ENCODE assay signal across 14 cellular contexts in the genomic region with DNA sequence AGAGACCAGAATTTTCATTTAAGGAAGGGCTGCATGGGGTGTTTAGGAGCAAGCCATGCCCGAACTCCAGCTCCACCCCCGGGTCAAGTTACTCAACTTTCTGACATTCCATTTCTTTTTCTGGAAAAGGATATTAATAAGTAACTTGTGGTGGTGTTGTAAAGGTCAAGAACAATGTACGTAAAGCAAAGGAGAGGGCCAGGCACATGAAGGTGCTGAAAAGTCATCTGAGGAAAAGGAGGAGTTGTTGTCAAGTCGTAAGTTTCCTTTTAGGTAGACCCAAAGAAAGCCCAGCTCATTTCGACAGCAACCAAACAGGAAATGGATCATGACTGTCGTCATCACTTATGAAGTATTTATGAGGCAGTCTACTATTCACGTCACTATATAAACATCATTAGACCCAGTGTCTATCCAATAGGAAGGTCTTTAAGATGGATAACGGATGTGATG.
DNase-seq lines count a peak whose midpoint lies in the region; ATAC-seq, FAIRE-seq and TF ChIP-seq lines count a peak whose summit lies in the region.
"Had no signal": no experiment of that assay in that cellular context is flagged by ENCODE, and none has a peak within 500 bp of the region (broad histone marks: within the 10 kb centered on the region; RNA-seq: fewer than 3 reads in every experiment).

No MANE protein-coding gene starts in this region.

- H3K4me3 Mint-ChIP-seq in immature natural killer cell = no peak overlapping the region
- H3K4me3 Mint-ChIP-seq: activated T-cell treated with anti-CD3 and anti-CD28 coated beads, Interleukin-2, amount 50 U/mL, for 72 hours; naive B cell; stimulated activated naive CD8-positive, alpha-beta T cell treated with anti-CD3 and anti-CD28 coated beads, Interleukin-15, Interleukin-2, amounts not matched to agents 100 ng/mL and 50 ng/mL, for 24 hours had no signal

- H3K27ac Mint-ChIP-seq in immature natural killer cell = no peak overlapping the region
- H3K27ac Mint-ChIP-seq: activated T-cell treated with anti-CD3 and anti-CD28 coated beads, Interleukin-2, amount 50 U/mL, for 72 hours; naive B cell; stimulated activated naive CD8-positive, alpha-beta T cell treated with anti-CD3 and anti-CD28 coated beads, Interleukin-15, Interleukin-2, amounts not matched to agents 100 ng/mL and 50 ng/mL, for 24 hours had no signal

- intact Hi-C loops in sciatic nerve (cut with DNase I) = no loop called here

- TF ChIP-seq CTCF in retinal pigment epithelial cell (conservative IDR thresholded peaks at IDR 0.05; ENCODE audit: low read depth, low read length) = no peak

- no peak for FAIRE-seq in GM19239 (lab: Jason Lieb, UNC)
- FAIRE-seq: D721Med had no signal

- peaks cover 0 to 4% (median 0%) of the 10 kb centered on the region in 6 donors for H3K9me3 Mint-ChIP-seq in immature natural killer cell
- H3K9me3 Mint-ChIP-seq: activated T-cell treated with anti-CD3 and anti-CD28 coated beads, Interleukin-2, amount 50 U/mL, for 72 hours; naive B cell; stimulated activated naive CD8-positive, alpha-beta T cell treated with anti-CD3 and anti-CD28 coated beads, Interleukin-15, Interleukin-2, amounts not matched to agents 100 ng/mL and 50 ng/mL, for 24 hours had no signal

- DNase-seq in H4 (ENCODE audit: low spot score) = peak; percentile 37
- peak; percentile 19 for DNase-seq in SK-MEL-5 (ENCODE audit: low read depth, low spot score)
- peak; percentile 19 for DNase-seq in iPS-NIHi11 (ENCODE audit: low spot score)
- peak; percentile 28 for DNase-seq in retinal pigment epithelial cell (ENCODE audit: low read depth)
- DNase-seq in immature natural killer cell = no peak
- DNase-seq in sciatic nerve (ENCODE audit: low spot score) = no peak
- DNase-seq in RPMI8226 = no peak
- DNase-seq in GM19239 (ENCODE audit: insufficient read length, low spot score) = no peak
- DNase-seq: activated T-cell treated with anti-CD3 and anti-CD28 coated beads, Interleukin-2, amount 50 U/mL, for 72 hours; central memory CD4-positive, alpha-beta T cell; naive B cell; NCI-H345 had no signal

- H3K27me3 Mint-ChIP-seq in immature natural killer cell (ENCODE audit: low read depth in 3 of 3) = peaks cover 0 to 4% (median 0%) of the 10 kb centered on the region in 3 donors
- H3K27me3 Mint-ChIP-seq: naive B cell; stimulated activated naive CD8-positive, alpha-beta T cell treated with anti-CD3 and anti-CD28 coated beads, Interleukin-15, Interleukin-2, amounts not matched to agents 100 ng/mL and 50 ng/mL, for 24 hours had no signal

- ATAC-seq in sciatic nerve = no peak
- ATAC-seq: activated T-cell treated with anti-CD3 and anti-CD28 coated beads, Interleukin-2, amount 50 U/mL, for 72 hours had no signal

- no peaks in the 10 kb centered on the region for H3K4me1 Mint-ChIP-seq in immature natural killer cell
- H3K4me1 Mint-ChIP-seq: naive B cell had no signal

- no peak overlapping the region for H3K4me3 ChIP-seq in retinal pigment epithelial cell (ENCODE audit: low read length)

- no peaks in the 10 kb centered on the region for H3K36me3 Mint-ChIP-seq in immature natural killer cell
- H3K36me3 Mint-ChIP-seq: naive B cell had no signal

- in situ Hi-C loops in SK-MEL-5 (cut with HindIII; ENCODE audit: low pct_unique_long_range_greater_than_20kb, low sequenced_read_pairs) = no loop called here

Comparison
In these comparisons a context has a peak if more than half of its experiments do, and no peak if none do; other contexts are left out.
1. DNase-seq: peak in H4 (single experiment), SK-MEL-5 (single experiment), iPS-NIHi11 (single experiment) and retinal pigment epithelial cell (single experiment); none in immature natural killer cell (0 of 3), sciatic nerve (single experiment), RPMI8226 (single experiment) and GM19239 (single experiment).